ENCODE assay signal across 8 cellular contexts in genomic region chr2:55419514-55420243, GRCh38. TPM values are rescaled to one million over a fixed set of nuclear protein-coding genes. Genes with fewer than 3 reads are reported as not detected.
DNase-seq lines count a peak whose midpoint lies in the region; TF ChIP-seq lines count a peak whose summit lies in the region.

A gene with protein sequence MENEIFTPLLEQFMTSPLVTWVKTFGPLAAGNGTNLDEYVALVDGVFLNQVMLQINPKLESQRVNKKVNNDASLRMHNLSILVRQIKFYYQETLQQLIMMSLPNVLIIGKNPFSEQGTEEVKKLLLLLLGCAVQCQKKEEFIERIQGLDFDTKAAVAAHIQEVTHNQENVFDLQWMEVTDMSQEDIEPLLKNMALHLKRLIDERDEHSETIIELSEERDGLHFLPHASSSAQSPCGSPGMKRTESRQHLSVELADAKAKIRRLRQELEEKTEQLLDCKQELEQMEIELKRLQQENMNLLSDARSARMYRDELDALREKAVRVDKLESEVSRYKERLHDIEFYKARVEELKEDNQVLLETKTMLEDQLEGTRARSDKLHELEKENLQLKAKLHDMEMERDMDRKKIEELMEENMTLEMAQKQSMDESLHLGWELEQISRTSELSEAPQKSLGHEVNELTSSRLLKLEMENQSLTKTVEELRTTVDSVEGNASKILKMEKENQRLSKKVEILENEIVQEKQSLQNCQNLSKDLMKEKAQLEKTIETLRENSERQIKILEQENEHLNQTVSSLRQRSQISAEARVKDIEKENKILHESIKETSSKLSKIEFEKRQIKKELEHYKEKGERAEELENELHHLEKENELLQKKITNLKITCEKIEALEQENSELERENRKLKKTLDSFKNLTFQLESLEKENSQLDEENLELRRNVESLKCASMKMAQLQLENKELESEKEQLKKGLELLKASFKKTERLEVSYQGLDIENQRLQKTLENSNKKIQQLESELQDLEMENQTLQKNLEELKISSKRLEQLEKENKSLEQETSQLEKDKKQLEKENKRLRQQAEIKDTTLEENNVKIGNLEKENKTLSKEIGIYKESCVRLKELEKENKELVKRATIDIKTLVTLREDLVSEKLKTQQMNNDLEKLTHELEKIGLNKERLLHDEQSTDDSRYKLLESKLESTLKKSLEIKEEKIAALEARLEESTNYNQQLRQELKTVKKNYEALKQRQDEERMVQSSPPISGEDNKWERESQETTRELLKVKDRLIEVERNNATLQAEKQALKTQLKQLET (N-terminal part only) (minus strand): TSS chr2:55419856. CDS start chr2:55419079, 777 bp downstream.

- in situ Hi-C loops in G401 (cut with HindIII; ENCODE audit: low sequenced_read_pairs), result no loop called here

- H3K23ac ChIP-seq in H9 (ENCODE audit: insufficient read length, low read depth, low read length), result no peak within 1 kb of the TSS

- no peak within 1 kb of the TSS for H2BK15ac ChIP-seq in H9 (ENCODE audit: low read depth, low read length)

- no peak within 1 kb of the TSS for H3T11ph ChIP-seq in H9 (ENCODE audit: low read length)

- H2BK12ac ChIP-seq in H9 (ENCODE audit: insufficient read length, low read depth, low read length), result no peak within 1 kb of the TSS

- peak within 1 kb of the TSS; percentile 91 for H3K4me3 ChIP-seq in MG63
- H3K4me3 ChIP-seq in foreskin fibroblast (ENCODE audit: low read depth in 1 of 2, low read length in 2 of 2), result peak within 1 kb of the TSS; percentile 68 to 94
- peak within 1 kb of the TSS; percentile 64 to 79 (median 73) for H3K4me3 ChIP-seq in stomach

- no peak within 1 kb of the TSS for H2BK5ac ChIP-seq in H9 (ENCODE audit: insufficient read length, low read length)

- H3K18ac ChIP-seq in H9 (ENCODE audit: insufficient read length, low read depth, low read length), result peak within 1 kb of the TSS; percentile 58

- H3K9ac ChIP-seq in H9 (ENCODE audit: extremely low read depth, insufficient read length, low read length), result peak within 1 kb of the TSS; percentile 57

- H3K27ac Mint-ChIP-seq in H9 (peak within 1 kb of the TSS; percentile 92 to 98 (median 94)), neural crest cell (ENCODE audit: unreplicated experiment) (peak within 1 kb of the TSS; percentile 79)

- no peaks in the 10 kb centered on the region for H4K20me1 ChIP-seq in H9 (ENCODE audit: control insufficient read depth, insufficient read depth, insufficient read length)

- H2AFZ ChIP-seq in H9 (ENCODE audit: low read length), result peak within 1 kb of the TSS; percentile 25

- H3K79me1 ChIP-seq in H9 (ENCODE audit: insufficient read depth, low read depth, low read length, poor library complexity, severe bottlenecking), result no peaks in the 10 kb centered on the region

- H4K5ac ChIP-seq in H9 (ENCODE audit: insufficient read length, low read depth, low read length), result no peak within 1 kb of the TSS

- DNase-seq in G401 (ENCODE audit: low spot score), result peak; percentile 86
- peak; percentile 98 for DNase-seq in H9
- DNase-seq in MG63, result peak; percentile 99
- peak; percentile 97 to 98 for DNase-seq in SHP77 (lab: John Stamatoyannopoulos, UW)
- DNase-seq in activated gamma-delta T cell (lab: John Stamatoyannopoulos, UW), result peak; percentile 80
- peak; percentile 100 for DNase-seq in foreskin fibroblast
- DNase-seq in neural crest cell (ENCODE audit: low read depth, low spot score), result peak; percentile 99
- peak; percentile 92 for DNase-seq in stomach

- H3K4me3 Mint-ChIP-seq in H9 (peak within 1 kb of the TSS; percentile 85 to 96), neural crest cell (peak within 1 kb of the TSS; percentile 92)

- no CpG with 5 or more reads among the region's 76 CpGs for WGBS in H9 (ENCODE audit: extremely low coverage, insufficient read length, low lambda C conversion rate)
- WGBS in stomach, 5 donors, result 0 to 1% (median 1%) methylated on average over 50 to 76 of the region's 76 CpGs

- H3K4me1 Mint-ChIP-seq in H9 (peaks cover 25 to 27% of the 10 kb centered on the region in 2 experiments), neural crest cell (peaks cover 38% of the 10 kb centered on the region)

- H3K27ac ChIP-seq in H9 (ENCODE audit: insufficient read length, low read depth, low read length) (no peak within 1 kb of the TSS), stomach (peak within 1 kb of the TSS; percentile 81 to 89 (median 86))

- H3K56ac ChIP-seq in H9 (ENCODE audit: insufficient read length, low read depth, low read length), result no peak within 1 kb of the TSS

- H4K91ac ChIP-seq in H9 (ENCODE audit: insufficient read length, low read depth, low read length), result no peak within 1 kb of the TSS

- peak; percentile 31; the same call in 2 of the 3 replicates for TF ChIP-seq CTCF in H9 (conservative IDR thresholded peaks at IDR 0.05)
- TF ChIP-seq CTCF in foreskin fibroblast (IDR thresholded peaks at IDR 0.05; ENCODE audit: low read depth, low read length), result no peak
- peak; percentile 30 for TF ChIP-seq CTCF in neural crest cell (conservative IDR thresholded peaks at IDR 0.05)
- TF ChIP-seq CTCF in stomach (IDR thresholded peaks at IDR 0.05), result peak in 2 of 7 experiments; percentile 26 to 42

- H2AK5ac ChIP-seq in H9 (ENCODE audit: insufficient read length, low read length), result no peak within 1 kb of the TSS

- peaks cover 5% of the 10 kb centered on the region; the same call in 1 of the 2 replicates for H3K79me2 ChIP-seq in H9 (ENCODE audit: insufficient read depth, low read length)

- H3K4me1 ChIP-seq in H9 (ENCODE audit: insufficient read depth, low read length), result no peaks in the 10 kb centered on the region
- peaks cover 14 to 34% (median 25%) of the 10 kb centered on the region in 4 donors for H3K4me1 ChIP-seq in stomach

- H3K36me3 Mint-ChIP-seq in H9 (ENCODE audit: insufficient read depth in 1 of 3, low read depth in 3 of 3), result peaks cover 0 to 13% (median 7%) of the 10 kb centered on the region in 3 experiments; a peak in 3 of 7 replicates
- H3K36me3 Mint-ChIP-seq in neural crest cell (ENCODE audit: low read depth), result no peaks in the 10 kb centered on the region

- no peak within 1 kb of the TSS for H2BK120ac ChIP-seq in H9 (ENCODE audit: low read depth, low read length, poor library complexity, severe bottlenecking)

- peak within 1 kb of the TSS; percentile 73 for H3K14ac ChIP-seq in H9 (ENCODE audit: insufficient read depth, low read length)

- peak in 2 of 4 donors; percentile 31 to 65 for TF ChIP-seq POLR2A in stomach (IDR thresholded peaks at IDR 0.05)

- no peaks in the 10 kb centered on the region for H3K27me3 ChIP-seq in H9 (ENCODE audit: insufficient read depth, low read length)
- no peaks in the 10 kb centered on the region for H3K27me3 ChIP-seq in MG63
- H3K27me3 ChIP-seq in stomach, result no peaks in the 10 kb centered on the region

- peak within 1 kb of the TSS; percentile 73 for H3K4me2 ChIP-seq in H9 (ENCODE audit: insufficient read depth, insufficient read length, low read length)

- no peaks in the 10 kb centered on the region for H3K36me3 ChIP-seq in MG63
- no peaks in the 10 kb centered on the region for H3K36me3 ChIP-seq in stomach

- intact Hi-C loops in stomach (cut with DNase I; ENCODE audit: low total_unique reads), result no loop called here

- no peak within 1 kb of the TSS for H4K8ac ChIP-seq in H9 (replicated peaks; ENCODE audit: insufficient read length, low read depth, low read length)

- H3K27me3 Mint-ChIP-seq in H9 (ENCODE audit: low read depth), result no peaks in the 10 kb centered on the region
- H3K27me3 Mint-ChIP-seq in neural crest cell (ENCODE audit: low read depth), result no peaks in the 10 kb centered on the region

- H3K9me3 Mint-ChIP-seq in H9 (no peaks in the 10 kb centered on the region), neural crest cell (no peaks in the 10 kb centered on the region)

- H3K4ac ChIP-seq in H9 (ENCODE audit: low read depth, low read length), result no peak within 1 kb of the TSS

- H3K9me3 ChIP-seq in H9 (ENCODE audit: control insufficient read depth, low read depth, low read length) (no peaks in the 10 kb centered on the region), MG63 (no peaks in the 10 kb centered on the region), stomach (no peaks in the 10 kb centered on the region)

- peaks cover 10% of the 10 kb centered on the region for H3K23me2 ChIP-seq in H9 (ENCODE audit: insufficient read length, low read depth, low read length, poor library complexity, severe bottlenecking)

- TF ChIP-seq EP300 in stomach (IDR thresholded peaks at IDR 0.05), result no peak

- H2BK20ac ChIP-seq in H9 (ENCODE audit: low read depth, low read length, poor library complexity, severe bottlenecking), result no peak within 1 kb of the TSS

RNA-seq across cellular contexts. Expression of the gene that starts here (rescaled TPM):
- total RNA-seq in G401 (2014; rRNA removed; shearing (Covaris generic)), result 22.6 and 39.9 TPM in 2 replicates
- total RNA-seq in H9 (2021), result 87.5 and 91.8 TPM in 2 replicates
- 11.8 and 28.3 TPM in 2 replicates for total RNA-seq in MG63 (2014; rRNA removed; shearing (Covaris generic); ENCODE audit: low replicate concordance)
- 123 and 129 TPM in 2 replicates for total RNA-seq in neural crest cell
- 10 to 100 TPM; 14.5 to 95.1 (median 63.3) TPM for total RNA-seq in stomach
- polyA plus RNA-seq in stomach, result 1 to 10 TPM; 6.2 to 9.0 (median 6.2) TPM
